In genomic region chr5:170161069-170161468, GRCh38 we compare ENCODE assay signal across 22 cellular contexts.
DNase-seq lines count a peak whose midpoint lies in the region; ATAC-seq and TF ChIP-seq lines count a peak whose summit lies in the region.
"Had no signal": no experiment of that assay in that cellular context is flagged by ENCODE, and none has a peak within 500 bp of the region (broad histone marks: within the 10 kb centered on the region; RNA-seq: fewer than 3 reads in every experiment).

No MANE protein-coding gene starts in this region.

- peak overlapping the region; percentile 34; the same call in 1 of the 2 replicates for H3K9ac ChIP-seq in OCI-LY3 (ENCODE audit: low read length)

- peak overlapping the region; percentile 87 for H3K4me2 ChIP-seq in OCI-LY3 (ENCODE audit: low read length)

- H3K36me3 ChIP-seq in OCI-LY3 (replicated peaks; ENCODE audit: low read depth, low read length) = no peaks in the 10 kb centered on the region
- H3K36me3 ChIP-seq: gastrocnemius medialis, upper lobe of left lung had no signal

- H2AFZ ChIP-seq in OCI-LY3 (ENCODE audit: low read depth, low read length) = no peak overlapping the region

- no peaks in the 10 kb centered on the region for H3K9me3 ChIP-seq in OCI-LY3 (ENCODE audit: insufficient read depth, low read length)
- H3K9me3 ChIP-seq: gastrocnemius medialis, upper lobe of left lung had no signal

- H3K27me3 ChIP-seq in OCI-LY3 (ENCODE audit: low read depth, low read length) = no peaks in the 10 kb centered on the region
- H3K27me3 ChIP-seq: gastrocnemius medialis, upper lobe of left lung had no signal

- peak overlapping the region; percentile 76 for H3K27ac ChIP-seq in OCI-LY3 (ENCODE audit: low read length)
- H3K27ac ChIP-seq: gastrocnemius medialis, upper lobe of left lung had no signal

- TF ChIP-seq CTCF in OCI-LY3 (IDR thresholded peaks at IDR 0.05; ENCODE audit: low read depth, low read length) (no peak), GM10266 (IDR thresholded peaks at IDR 0.05; ENCODE audit: control insufficient read depth, insufficient read depth, low read depth, missing control alignments) (no peak)

- peak overlapping the region; percentile 61 for H3K4me3 ChIP-seq in OCI-LY3 (ENCODE audit: low read length)
- H3K4me3 ChIP-seq: gastrocnemius medialis, upper lobe of left lung had no signal

- peaks cover 46% of the 10 kb centered on the region for H3K4me1 ChIP-seq in OCI-LY3 (ENCODE audit: low read length)
- H3K4me1 ChIP-seq: gastrocnemius medialis, upper lobe of left lung had no signal

- H4K20me1 ChIP-seq in OCI-LY3 (ENCODE audit: insufficient read depth, low read length) = no peaks in the 10 kb centered on the region

- no peak for TF ChIP-seq POLR2A in GM18505 (IDR thresholded peaks at IDR 0.05; ENCODE audit: borderline replicate concordance, extremely low read depth, insufficient read depth, insufficient read length)

- ATAC-seq in GM18502 (IDR thresholded peaks at IDR 0.05; ENCODE audit: poor library complexity, unreplicated experiment) = peak; percentile 62
- ATAC-seq in HG02852 (IDR thresholded peaks at IDR 0.05; ENCODE audit: unreplicated experiment) = peak; percentile 79
- ATAC-seq in GM18505 (IDR thresholded peaks at IDR 0.05; ENCODE audit: unreplicated experiment) = no peak
- no peak for ATAC-seq in HG03571 (IDR thresholded peaks at IDR 0.05; ENCODE audit: unreplicated experiment)
- ATAC-seq: CD8-positive, alpha-beta T cell; gastrocnemius medialis; WTC11 had no signal

- H3K79me2 ChIP-seq in OCI-LY3 (ENCODE audit: low read length) = no peaks in the 10 kb centered on the region

- DNase-seq in fibroblast of the conjunctiva (ENCODE audit: low read depth) (peak; percentile 26), GM10266 (ENCODE audit: extremely low spot score) (no peak), COLO829 (ENCODE audit: low spot score) (no peak)
- DNase-seq: activated CD4-positive, alpha-beta memory T cell treated with anti-CD3 and anti-CD28 coated beads, Interleukin-2, amount 10 ng/mL, durations not matched to agents 7 days and 5 days; activated naive CD4-positive, alpha-beta T cell; activated T-cell treated with anti-CD3 and anti-CD28 coated beads for 4 hours; amniotic stem cell; CD8-positive, alpha-beta T cell; DMS79 treated with DMSO at 0.1 percent for 48 hours; gastrocnemius medialis; kidney; NCI-H187 treated with DMSO at 0.1 percent for 48 hours; occipital lobe; retina; stimulated activated CD4-positive, alpha-beta T cell treated with anti-CD3 and anti-CD28 coated beads, Interleukin-12 subunit alpha, Interleukin-12 subunit beta, amount 100 ng/mL, for 4 hours; upper lobe of left lung had no signal

Comparison
In these comparisons a context has a peak if more than half of its experiments do, and no peak if none do; other contexts are left out.
1. ATAC-seq: peak in GM18502 (single experiment) and HG02852 (single experiment); none in GM18505 (single experiment) and HG03571 (single experiment).